In the genomic region with DNA sequence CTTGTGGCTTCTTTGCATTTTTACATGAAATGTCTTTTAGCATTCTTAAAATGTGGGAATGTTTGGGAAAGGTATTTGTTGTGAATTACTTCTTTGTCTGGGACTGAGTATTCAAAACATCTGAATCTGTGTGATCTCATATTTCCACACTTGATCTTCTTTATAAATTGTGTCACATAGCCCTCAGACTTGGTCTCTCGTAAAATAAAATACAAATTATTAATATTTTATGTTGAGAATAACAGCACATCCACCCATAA, we compare ENCODE assay signal across 26 cellular contexts.
DNase-seq lines count a peak whose midpoint lies in the region; ATAC-seq and TF ChIP-seq lines count a peak whose summit lies in the region.
"Had no signal": no experiment of that assay in that cellular context is flagged by ENCODE, and none has a peak within 500 bp of the region (broad histone marks: within the 10 kb centered on the region; RNA-seq: fewer than 3 reads in every experiment).

No MANE protein-coding gene starts in this region.

- no peaks in the 10 kb centered on the region for H3K27me3 ChIP-seq in BLaER1 treated with 17β-estradiol and CSF1 and Interleukin-3, amounts not matched to agents 10 nM and 100 nM
- H3K27me3 ChIP-seq: esophagus squamous epithelium, gastrocnemius medialis, stomach, tibial artery had no signal

- no peak overlapping the region for H3K4me3 Mint-ChIP-seq in chondrocyte (ENCODE audit: unreplicated experiment)
- H3K4me3 Mint-ChIP-seq: activated naive CD8-positive, alpha-beta T cell; CD14-positive monocyte; dendritic cell treated with granulocyte-macrophage colony-stimulating factor and Interleukin-4, amounts not matched to agents 40 ng/mL and 50 ng/mL, for 4 days; T-helper 17 cell had no signal

- H3K36me3 ChIP-seq in BLaER1 treated with 17β-estradiol and CSF1 and Interleukin-3, amounts not matched to agents 10 nM and 100 nM, result peaks cover 15 to 65% (median 40%) of the 10 kb centered on the region in 11 experiments
- H3K36me3 ChIP-seq: prostate gland had no signal

- no peak overlapping the region for H3K4me3 ChIP-seq in BLaER1 treated with 17β-estradiol and CSF1 and Interleukin-3, amounts not matched to agents 10 nM and 100 nM
- H3K4me3 ChIP-seq in retinal pigment epithelial cell (ENCODE audit: low read length), result no peak overlapping the region
- H3K4me3 ChIP-seq: esophagus squamous epithelium, gastrocnemius medialis, K562, prostate gland, SK-N-MC, stomach, tibial artery had no signal

- TF ChIP-seq CTCF in chondrocyte (IDR thresholded peaks at IDR 0.05) (no peak), retinal pigment epithelial cell (conservative IDR thresholded peaks at IDR 0.05; ENCODE audit: low read depth, low read length) (no peak)

- H4K20me1 ChIP-seq in BLaER1 treated with 17β-estradiol and CSF1 and Interleukin-3, amounts not matched to agents 10 nM and 100 nM, result no peaks in the 10 kb centered on the region

- peaks cover 56% of the 10 kb centered on the region for H3K4me1 Mint-ChIP-seq in chondrocyte (ENCODE audit: low read depth)

- peak overlapping the region; percentile 70 for H3K27ac Mint-ChIP-seq in chondrocyte (ENCODE audit: unreplicated experiment)
- H3K27ac Mint-ChIP-seq: activated naive CD8-positive, alpha-beta T cell; CD14-positive monocyte had no signal

- DNase-seq in LHCN-M2 (ENCODE audit: low read depth), result peak; percentile 18
- DNase-seq in chondrocyte (ENCODE audit: low spot score), result no peak
- DNase-seq in retinal pigment epithelial cell (ENCODE audit: low read depth), result peak; percentile 59
- DNase-seq in ecto neural progenitor cell (ENCODE audit: low spot score), result no peak
- DNase-seq in activated CD4-positive, alpha-beta T cell treated with anti-CD3 and anti-CD28 coated beads for 48 hours, result no peak
- DNase-seq: activated T-cell treated with anti-CD3 and anti-CD28 coated beads for 4 hours; central memory CD4-positive, alpha-beta T cell; EL; esophagus squamous epithelium; gastrocnemius medialis; H7; NCI-H1417; NCI-H2081; NCI-H226; RPMI8226; stomach; T-helper 17 cell; tibial artery had no signal

- peak overlapping the region in 10 of 11 experiments; percentile 64 to 85 (median 80); a peak in 18 of 22 replicates for H3K27ac ChIP-seq in BLaER1 treated with 17β-estradiol and CSF1 and Interleukin-3, amounts not matched to agents 10 nM and 100 nM
- H3K27ac ChIP-seq: esophagus squamous epithelium, prostate gland, SK-N-MC, stomach, tibial artery had no signal

- no peaks in the 10 kb centered on the region for H3K27me3 Mint-ChIP-seq in chondrocyte (ENCODE audit: low read depth)
- H3K27me3 Mint-ChIP-seq: activated naive CD8-positive, alpha-beta T cell; dendritic cell treated with granulocyte-macrophage colony-stimulating factor and Interleukin-4, amounts not matched to agents 40 ng/mL and 50 ng/mL, for 4 days; T-helper 17 cell had no signal

- peak overlapping the region in 3 of 11 experiments; percentile 64 to 70 (median 67); a peak in 3 of 22 replicates for H3K9ac ChIP-seq in BLaER1 treated with 17β-estradiol and CSF1 and Interleukin-3, amounts not matched to agents 10 nM and 100 nM

- peak overlapping the region in 5 of 11 experiments; percentile 41 to 93 (median 81); a peak in 8 of 22 replicates for H3K4me2 ChIP-seq in BLaER1 treated with 17β-estradiol and CSF1 and Interleukin-3, amounts not matched to agents 10 nM and 100 nM

- no peak for ATAC-seq in activated CD4-positive, CD25-positive, alpha-beta regulatory T cell treated with anti-CD3 and anti-CD28 coated beads, Interleukin-2, amount 50 U/mL, for 24 hours
- ATAC-seq: K562, T-helper 17 cell had no signal

- H3K9me3 ChIP-seq in BLaER1 treated with 17β-estradiol and CSF1 and Interleukin-3, amounts not matched to agents 10 nM and 100 nM (replicated peaks in 1 of 11), result no peaks in the 10 kb centered on the region
- H3K9me3 ChIP-seq: esophagus squamous epithelium, gastrocnemius medialis, prostate gland, stomach, tibial artery had no signal

- H3K4me1 ChIP-seq in BLaER1 treated with 17β-estradiol and CSF1 and Interleukin-3, amounts not matched to agents 10 nM and 100 nM, result peaks cover 14 to 95% (median 36%) of the 10 kb centered on the region in 10 experiments
- H3K4me1 ChIP-seq: prostate gland had no signal

- H3K9me3 Mint-ChIP-seq in chondrocyte (ENCODE audit: low read depth), result no peaks in the 10 kb centered on the region
- H3K9me3 Mint-ChIP-seq: dendritic cell treated with granulocyte-macrophage colony-stimulating factor and Interleukin-4, amounts not matched to agents 40 ng/mL and 50 ng/mL, for 4 days had no signal

- H3K36me3 Mint-ChIP-seq in chondrocyte (ENCODE audit: low read depth), result peaks cover 12% of the 10 kb centered on the region

Comparison
In these comparisons a context has a peak if more than half of its experiments do, and no peak if none do; other contexts are left out.
1. DNase-seq: peak in LHCN-M2 (single experiment) and retinal pigment epithelial cell (single experiment); none in chondrocyte (single experiment), ecto neural progenitor cell (single experiment) and activated CD4-positive, alpha-beta T cell treated with anti-CD3 and anti-CD28 coated beads for 48 hours (single experiment).